Comparison of ENCODE assay signal across 1 cellular context in genomic region chr3:30511524-30512278, GRCh38.
TF ChIP-seq lines count a peak whose summit lies in the region.

No MANE protein-coding gene starts in this region.

TF ChIP-seq in K562, 482 proteins besides CTCF, POLR2A, EP300 and RAD21 (continued from another document):
- TF ChIP-seq, protein P1, sequence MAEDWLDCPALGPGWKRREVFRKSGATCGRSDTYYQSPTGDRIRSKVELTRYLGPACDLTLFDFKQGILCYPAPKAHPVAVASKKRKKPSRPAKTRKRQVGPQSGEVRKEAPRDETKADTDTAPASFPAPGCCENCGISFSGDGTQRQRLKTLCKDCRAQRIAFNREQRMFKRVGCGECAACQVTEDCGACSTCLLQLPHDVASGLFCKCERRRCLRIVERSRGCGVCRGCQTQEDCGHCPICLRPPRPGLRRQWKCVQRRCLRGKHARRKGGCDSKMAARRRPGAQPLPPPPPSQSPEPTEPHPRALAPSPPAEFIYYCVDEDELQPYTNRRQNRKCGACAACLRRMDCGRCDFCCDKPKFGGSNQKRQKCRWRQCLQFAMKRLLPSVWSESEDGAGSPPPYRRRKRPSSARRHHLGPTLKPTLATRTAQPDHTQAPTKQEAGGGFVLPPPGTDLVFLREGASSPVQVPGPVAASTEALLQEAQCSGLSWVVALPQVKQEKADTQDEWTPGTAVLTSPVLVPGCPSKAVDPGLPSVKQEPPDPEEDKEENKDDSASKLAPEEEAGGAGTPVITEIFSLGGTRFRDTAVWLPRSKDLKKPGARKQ (CRISPR knock-in tag; IDR thresholded peaks at IDR 0.05): no peak
